Comparison of ENCODE assay signal across 30 cellular contexts in genomic region chr19:38009650-38010229, GRCh38.
DNase-seq lines count a peak whose midpoint lies in the region; ATAC-seq, FAIRE-seq and TF ChIP-seq lines count a peak whose summit lies in the region.
"Had no signal": no experiment of that assay in that cellular context is flagged by ENCODE, and none has a peak within 500 bp of the region (broad histone marks: within the 10 kb centered on the region; RNA-seq: fewer than 3 reads in every experiment).

No MANE protein-coding gene starts in this region.

- peak overlapping the region in 8 of 11 experiments; percentile 6 to 96 (median 42); a peak in 15 of 22 replicates for H3K4me2 ChIP-seq in BLaER1 treated with 17β-estradiol and CSF1 and Interleukin-3, amounts not matched to agents 10 nM and 100 nM
- H3K4me2 ChIP-seq: KMS-11 had no signal

- H3K36me3 Mint-ChIP-seq in WTC11 (no peaks in the 10 kb centered on the region), nephron progenitor cell (ENCODE audit: low read depth) (no peaks in the 10 kb centered on the region)
- H3K36me3 Mint-ChIP-seq: activated CD8-positive, alpha-beta memory T cell treated with anti-CD3 and anti-CD28 coated beads, Interleukin-2, amount 10 ng/mL, durations not matched to agents 7 days and 5 days had no signal

- H3K4me3 ChIP-seq in BLaER1 treated with 17β-estradiol and CSF1 and Interleukin-3, amounts not matched to agents 10 nM and 100 nM: no peak overlapping the region
- H3K4me3 ChIP-seq: ascending aorta, lower lobe of right lung, sigmoid colon, stomach, upper lobe of left lung had no signal

- H3K4me1 Mint-ChIP-seq in WTC11 (peaks cover 33% of the 10 kb centered on the region), nephron progenitor cell (peaks cover 56% of the 10 kb centered on the region)
- H3K4me1 Mint-ChIP-seq: activated CD8-positive, alpha-beta memory T cell treated with anti-CD3 and anti-CD28 coated beads, Interleukin-2, amount 10 ng/mL, durations not matched to agents 7 days and 5 days had no signal

- no peak for TF ChIP-seq CTCF in WTC11 (IDR thresholded peaks at IDR 0.05)
- TF ChIP-seq CTCF in nephron progenitor cell (IDR thresholded peaks at IDR 0.05): no peak

- H3K27ac Mint-ChIP-seq in WTC11 (peak overlapping the region; percentile 11; the same call in 1 of the 2 replicates), nephron progenitor cell (peak overlapping the region; percentile 30)
- H3K27ac Mint-ChIP-seq: activated CD4-positive, alpha-beta T cell treated with anti-CD3 and anti-CD28 coated beads, Interleukin-2, amount 10 ng/mL, durations not matched to agents 24 days and 14 days; activated CD8-positive, alpha-beta memory T cell treated with anti-CD3 and anti-CD28 coated beads, Interleukin-2, amount 10 ng/mL, durations not matched to agents 7 days and 5 days; activated T-helper 1 cell treated with anti-CD3 and anti-CD28 coated beads, Interleukin-12 subunit alpha, Interleukin-12 subunit beta, Interleukin-2, Interleukin-4 antibody, amounts not matched to agents 30 ng/mL and 10 ng/mL and 1 ng/mL, durations not matched to agents 14 hours and 24 hours and 36 hours; dendritic cell treated with granulocyte-macrophage colony-stimulating factor and Interleukin-4, amounts not matched to agents 40 ng/mL and 50 ng/mL, for 4 days; T-helper 2 cell treated with Interferon-gamma antibody and Interleukin-4, amounts not matched to agents 5 μg/mL and 100 μg/mL, for 36 hours had no signal

- ATAC-seq in WTC11: no peak
- ATAC-seq: activated CD8-positive, alpha-beta memory T cell treated with anti-CD3 and anti-CD28 coated beads, Interleukin-2, amount 10 ng/mL, durations not matched to agents 7 days and 5 days; lower lobe of right lung; SK-N-SH treated with all-trans-retinoic acid at 6 μM for 48 hours had no signal

- H3K9me3 Mint-ChIP-seq in WTC11 (no peaks in the 10 kb centered on the region), nephron progenitor cell (no peaks in the 10 kb centered on the region)
- H3K9me3 Mint-ChIP-seq: activated CD4-positive, alpha-beta T cell treated with anti-CD3 and anti-CD28 coated beads, Interleukin-2, amount 10 ng/mL, durations not matched to agents 24 days and 14 days; activated T-helper 1 cell treated with anti-CD3 and anti-CD28 coated beads, Interleukin-12 subunit alpha, Interleukin-12 subunit beta, Interleukin-2, Interleukin-4 antibody, amounts not matched to agents 30 ng/mL and 10 ng/mL and 1 ng/mL, durations not matched to agents 14 hours and 24 hours and 36 hours; dendritic cell treated with granulocyte-macrophage colony-stimulating factor and Interleukin-4, amounts not matched to agents 40 ng/mL and 50 ng/mL, for 4 days; T-helper 2 cell treated with Interferon-gamma antibody and Interleukin-4, amounts not matched to agents 5 μg/mL and 100 μg/mL, for 36 hours had no signal

- H3K27me3 Mint-ChIP-seq in WTC11 (ENCODE audit: low read depth) (no peaks in the 10 kb centered on the region), nephron progenitor cell (ENCODE audit: low read depth, poor library complexity) (no peaks in the 10 kb centered on the region)
- H3K27me3 Mint-ChIP-seq: activated CD4-positive, alpha-beta T cell treated with anti-CD3 and anti-CD28 coated beads, Interleukin-2, amount 10 ng/mL, durations not matched to agents 24 days and 14 days; activated CD8-positive, alpha-beta memory T cell treated with anti-CD3 and anti-CD28 coated beads, Interleukin-2, amount 10 ng/mL, durations not matched to agents 7 days and 5 days; dendritic cell treated with granulocyte-macrophage colony-stimulating factor and Interleukin-4, amounts not matched to agents 40 ng/mL and 50 ng/mL, for 4 days had no signal

- no peak overlapping the region for H3K4me3 Mint-ChIP-seq in WTC11
- H3K4me3 Mint-ChIP-seq in nephron progenitor cell: no peak overlapping the region
- H3K4me3 Mint-ChIP-seq: activated CD4-positive, alpha-beta T cell treated with anti-CD3 and anti-CD28 coated beads, Interleukin-2, amount 10 ng/mL, durations not matched to agents 24 days and 14 days; activated CD8-positive, alpha-beta memory T cell treated with anti-CD3 and anti-CD28 coated beads, Interleukin-2, amount 10 ng/mL, durations not matched to agents 7 days and 5 days; activated T-helper 1 cell treated with anti-CD3 and anti-CD28 coated beads, Interleukin-12 subunit alpha, Interleukin-12 subunit beta, Interleukin-2, Interleukin-4 antibody, amounts not matched to agents 30 ng/mL and 10 ng/mL and 1 ng/mL, durations not matched to agents 14 hours and 24 hours and 36 hours; dendritic cell treated with granulocyte-macrophage colony-stimulating factor and Interleukin-4, amounts not matched to agents 40 ng/mL and 50 ng/mL, for 4 days; T-helper 2 cell treated with Interferon-gamma antibody and Interleukin-4, amounts not matched to agents 5 μg/mL and 100 μg/mL, for 36 hours had no signal

- peaks cover 21 to 100% (median 92%) of the 10 kb centered on the region in 10 experiments for H3K4me1 ChIP-seq in BLaER1 treated with 17β-estradiol and CSF1 and Interleukin-3, amounts not matched to agents 10 nM and 100 nM

- H4K20me1 ChIP-seq in BLaER1 treated with 17β-estradiol and CSF1 and Interleukin-3, amounts not matched to agents 10 nM and 100 nM: no peaks in the 10 kb centered on the region; a peak in 1 of 22 replicates

- POLR2A ChIA-PET in WTC11 (lab: Charles Lee): interaction anchor here (0.6 kb wide), 1 partner anchor 89 kb away, joined by 3 read pairs; no protein-coding TSS in a partner anchor

- H3K9me3 ChIP-seq in BLaER1 treated with 17β-estradiol and CSF1 and Interleukin-3, amounts not matched to agents 10 nM and 100 nM (replicated peaks in 1 of 11): no peaks in the 10 kb centered on the region
- H3K9me3 ChIP-seq: ascending aorta, lower lobe of right lung, sigmoid colon, stomach, upper lobe of left lung had no signal

- H3K36me3 ChIP-seq in BLaER1 treated with 17β-estradiol and CSF1 and Interleukin-3, amounts not matched to agents 10 nM and 100 nM: peaks cover 0 to 4% (median 0%) of the 10 kb centered on the region in 11 experiments; a peak in 1 of 22 replicates
- H3K36me3 ChIP-seq: ascending aorta, lower lobe of right lung, sigmoid colon, upper lobe of left lung had no signal

- no peaks in the 10 kb centered on the region for H3K27me3 ChIP-seq in BLaER1 treated with 17β-estradiol and CSF1 and Interleukin-3, amounts not matched to agents 10 nM and 100 nM
- H3K27me3 ChIP-seq: ascending aorta, sigmoid colon, stomach, upper lobe of left lung had no signal

- peak; percentile 69 for FAIRE-seq in GM19239 (lab: Jason Lieb, UNC)
- FAIRE-seq: endometrium had no signal

- no peak for DNase-seq in GM19239 (ENCODE audit: insufficient read length, low spot score)
- no peak for DNase-seq in WTC11 (ENCODE audit: low spot score)
- no peak for DNase-seq in nephron progenitor cell
- DNase-seq in NCI-H2029 treated with DMSO at 0.1 percent for 48 hours (lab: John Stamatoyannopoulos, UW): no peak
- DNase-seq in NCI-H748 treated with DMSO at 0.1 percent for 48 hours (lab: John Stamatoyannopoulos, UW): no peak
- no peak for DNase-seq in NCI-H1930 (lab: John Stamatoyannopoulos, UW)
- no peak for DNase-seq in GDM1 (lab: John Stamatoyannopoulos, UW)
- DNase-seq: ACHN; activated CD4-positive, alpha-beta T cell treated with anti-CD3 and anti-CD28 coated beads, Interleukin-2, amount 10 ng/mL, durations not matched to agents 24 days and 14 days; activated CD8-positive, alpha-beta memory T cell treated with anti-CD3 and anti-CD28 coated beads, Interleukin-2, amount 10 ng/mL, durations not matched to agents 7 days and 5 days; activated naive CD4-positive, alpha-beta T cell treated with anti-CD3 and anti-CD28 coated beads, Interleukin-2, amount 50 U/mL, for 16 hours; C1 segment of cervical spinal cord; Calu3; caudate nucleus; lower lobe of right lung; NCI-H1436 treated with DMSO at 0.1 percent for 48 hours; NCI-H2171 treated with DMSO at 0.1 percent for 48 hours; NCI-H82; sigmoid colon; stimulated activated CD4-positive, alpha-beta T cell treated with anti-CD3 and anti-CD28 coated beads, Interleukin-15, amount 100 ng/mL, for 24 hours; stomach; upper lobe of left lung had no signal

- 0 out of 22 replicates have a peak overlapping the region, but pooled peaks of 1 of the 11 experiments have one; percentile 19 for H3K9ac ChIP-seq in BLaER1 treated with 17β-estradiol and CSF1 and Interleukin-3, amounts not matched to agents 10 nM and 100 nM
- H3K9ac ChIP-seq: KMS-11 had no signal

- peak overlapping the region in 4 of 11 experiments; percentile 32 to 45 (median 35); a peak in 5 of 22 replicates for H3K27ac ChIP-seq in BLaER1 treated with 17β-estradiol and CSF1 and Interleukin-3, amounts not matched to agents 10 nM and 100 nM
- H3K27ac ChIP-seq: ascending aorta, KMS-11, lower lobe of right lung, sigmoid colon, stomach, upper lobe of left lung had no signal

- CTCF ChIA-PET in WTC11 (lab: Charles Lee): no interaction called here

TF ChIP-seq in WTC11, 78 proteins besides CTCF, POLR2A, EP300 and RAD21 (continues in another document):
- TF ChIP-seq ZNF512 (CRISPR knock-in tag; IDR thresholded peaks at IDR 0.05; ENCODE audit: borderline replicate concordance): no peak
- TF ChIP-seq ZBTB21 (CRISPR knock-in tag; IDR thresholded peaks at IDR 0.05; ENCODE audit: borderline replicate concordance): no peak
- no peak for TF ChIP-seq ZNF671 (CRISPR knock-in tag; IDR thresholded peaks at IDR 0.05)
- no peak for TF ChIP-seq ATF3 (CRISPR knock-in tag; conservative IDR thresholded peaks at IDR 0.05)
